Comparison of ENCODE assay signal across 17 cellular contexts in genomic region chr2:47064076-47064475, GRCh38.
DNase-seq lines count a peak whose midpoint lies in the region; ATAC-seq and TF ChIP-seq lines count a peak whose summit lies in the region.
"Had no signal": no experiment of that assay in that cellular context is flagged by ENCODE, and none has a peak within 500 bp of the region (broad histone marks: within the 10 kb centered on the region; RNA-seq: fewer than 3 reads in every experiment).

No MANE protein-coding gene starts in this region.

- H3K27ac ChIP-seq in skin epidermis (peak overlapping the region in 11 of 21 experiments; percentile 3 to 65 (median 15)), upper lobe of right lung (no peak overlapping the region)

- peaks cover 41% of the 10 kb centered on the region for H3K4me1 Mint-ChIP-seq in Calu3 (ENCODE audit: low read depth, unreplicated experiment)
- peaks cover 16 to 25% of the 10 kb centered on the region in 2 donors for H3K4me1 Mint-ChIP-seq in effector memory CD8-positive, alpha-beta T cell (ENCODE audit: low read depth in 2 of 2)

- TF ChIP-seq CTCF in Calu3 (IDR thresholded peaks at IDR 0.05; ENCODE audit: unreplicated experiment) (no peak), upper lobe of right lung (IDR thresholded peaks at IDR 0.05) (no peak)

- peaks cover 58% of the 10 kb centered on the region for H3K4me1 ChIP-seq in upper lobe of right lung

- H3K9me3 Mint-ChIP-seq in Calu3 (ENCODE audit: low read depth, unreplicated experiment): no peaks in the 10 kb centered on the region
- no peaks in the 10 kb centered on the region for H3K9me3 Mint-ChIP-seq in effector memory CD8-positive, alpha-beta T cell
- H3K9me3 Mint-ChIP-seq: CD4-positive, alpha-beta memory T cell had no signal

- ATAC-seq in upper lobe of right lung: no peak
- no peak for ATAC-seq in effector memory CD8-positive, alpha-beta T cell (replicated peaks)
- ATAC-seq: activated CD4-positive, CD25-positive, alpha-beta regulatory T cell treated with anti-CD3 and anti-CD28 coated beads, Interleukin-2, amount 50 U/mL, for 24 hours had no signal

- peaks cover 26% of the 10 kb centered on the region for H3K36me3 Mint-ChIP-seq in Calu3 (ENCODE audit: insufficient read depth, unreplicated experiment)
- peaks cover 27% of the 10 kb centered on the region for H3K36me3 Mint-ChIP-seq in effector memory CD8-positive, alpha-beta T cell (ENCODE audit: insufficient read depth)

- no TSS peak for BruUV-seq in Calu3 (replicated peaks; lab: Mats Ljungman, UMichigan)

- DNase-seq in Calu3 (no peak), anterior cingulate cortex (lab: John Stamatoyannopoulos, UW) (peak in 33 of 58 donors; percentile 27 to 81 (median 51)), hippocampal formation (lab: John Stamatoyannopoulos, UW) (peak; percentile 19 to 33), upper lobe of right lung (no peak), NCI-H146 (lab: John Stamatoyannopoulos, UW) (no peak), D341Med (ENCODE audit: low spot score) (no peak)
- no peak for DNase-seq in effector memory CD8-positive, alpha-beta T cell
- DNase-seq: CD4-positive, alpha-beta memory T cell; effector CD4-positive, alpha-beta T cell; foreskin fibroblast; Kasumi-1; NCI-H1694 treated with DMSO at 0.1 percent for 48 hours; NCI-H510A; T-helper 1 cell had no signal

- H3K4me3 ChIP-seq in skin epidermis (no peak overlapping the region), upper lobe of right lung (no peak overlapping the region)
- H3K4me3 ChIP-seq: suprapubic skin had no signal

- H3K36me3 ChIP-seq in upper lobe of right lung: peaks cover 21% of the 10 kb centered on the region

- CTCF ChIA-PET in Calu3 (lab: Charles Lee): no interaction called here

- no peaks in the 10 kb centered on the region for H3K27me3 ChIP-seq in upper lobe of right lung
- H3K27me3 ChIP-seq: suprapubic skin had no signal

- intact Hi-C loops in Calu3 (cut with micrococcal nuclease; ENCODE audit: unreplicated experiment): no loop called here
- intact Hi-C loops in upper lobe of right lung (cut with DNase I): no loop called here

- H3K27ac Mint-ChIP-seq in Calu3 (ENCODE audit: unreplicated experiment): peak overlapping the region; percentile 21
- peak overlapping the region in 1 of 2 donors; percentile 10 for H3K27ac Mint-ChIP-seq in effector memory CD8-positive, alpha-beta T cell

- H3K4me3 Mint-ChIP-seq in Calu3 (ENCODE audit: low read depth, unreplicated experiment): no peak overlapping the region
- H3K4me3 Mint-ChIP-seq in effector memory CD8-positive, alpha-beta T cell: no peak overlapping the region
- H3K4me3 Mint-ChIP-seq: CD4-positive, alpha-beta memory T cell had no signal

- no peaks in the 10 kb centered on the region for H3K9me3 ChIP-seq in upper lobe of right lung
- H3K9me3 ChIP-seq: suprapubic skin had no signal

- H3K27me3 Mint-ChIP-seq in Calu3 (ENCODE audit: unreplicated experiment): no peaks in the 10 kb centered on the region
- H3K27me3 Mint-ChIP-seq in effector memory CD8-positive, alpha-beta T cell: no peaks in the 10 kb centered on the region
- H3K27me3 Mint-ChIP-seq: CD4-positive, alpha-beta memory T cell had no signal

Comparison
In these comparisons a context has a peak if more than half of its experiments do, and no peak if none do; other contexts are left out.
1. DNase-seq: peak in anterior cingulate cortex (33 of 58) and hippocampal formation (2 of 2); none in Calu3 (single experiment), upper lobe of right lung (single experiment), effector memory CD8-positive, alpha-beta T cell (0 of 3), NCI-H146 (single experiment) and D341Med (single experiment).